In genomic region chr15:39472661-39473657, GRCh38 we compare ENCODE assay signal across 9 cellular contexts.
DNase-seq lines count a peak whose midpoint lies in the region; ATAC-seq and TF ChIP-seq lines count a peak whose summit lies in the region.
"Had no signal": no experiment of that assay in that cellular context is flagged by ENCODE, and none has a peak within 500 bp of the region (broad histone marks: within the 10 kb centered on the region; RNA-seq: fewer than 3 reads in every experiment).

No MANE protein-coding gene starts in this region.

- H3K9me3 ChIP-seq in esophagus muscularis mucosa (no peaks in the 10 kb centered on the region), mucosa of descending colon (no peaks in the 10 kb centered on the region), transverse colon (no peaks in the 10 kb centered on the region)

- H3K27ac ChIP-seq in esophagus muscularis mucosa (replicated peaks in 1 of 4) (peak overlapping the region; percentile 80 to 92 (median 87)), transverse colon (peak overlapping the region; percentile 82 to 92 (median 85))

- no peak overlapping the region for H3K4me3 Mint-ChIP-seq in natural killer cell treated with Interleukin-12 subunit alpha and Interleukin-12 subunit beta and Interleukin-15 and Interleukin-18, amount 100 ng/mL, for 72 hours
- H3K4me3 Mint-ChIP-seq: activated T-helper 1 cell treated with anti-CD3 and anti-CD28 coated beads, Interleukin-12 subunit alpha, Interleukin-12 subunit beta, Interleukin-2, Interleukin-4 antibody, amounts not matched to agents 30 ng/mL and 10 ng/mL and 1 ng/mL, durations not matched to agents 14 hours and 24 hours and 36 hours had no signal

- H3K9me3 Mint-ChIP-seq in natural killer cell treated with Interleukin-12 subunit alpha and Interleukin-12 subunit beta and Interleukin-15 and Interleukin-18, amount 100 ng/mL, for 72 hours, result no peaks in the 10 kb centered on the region
- H3K9me3 Mint-ChIP-seq: activated T-helper 1 cell treated with anti-CD3 and anti-CD28 coated beads, Interleukin-12 subunit alpha, Interleukin-12 subunit beta, Interleukin-2, Interleukin-4 antibody, amounts not matched to agents 30 ng/mL and 10 ng/mL and 1 ng/mL, durations not matched to agents 14 hours and 24 hours and 36 hours had no signal

- intact Hi-C loops in esophagus muscularis mucosa (cut with DNase I) (loop anchor here (2.0 kb wide), 1 partner anchor 106 kb away; no protein-coding TSS in a partner anchor), mucosa of descending colon (cut with DNase I, micrococcal nuclease) (no loop called here), transverse colon (cut with DNase I; ENCODE audit: low total_unique reads) (loop anchor here (5.0 kb wide), 1 partner anchor 109 kb away; the partner anchor contains the start of gene THBS1)

- TF ChIP-seq EP300 in esophagus muscularis mucosa (IDR thresholded peaks at IDR 0.05) (peak; percentile 93), transverse colon (IDR thresholded peaks at IDR 0.05; ENCODE audit: low read depth) (peak; percentile 97)

- H3K27ac Mint-ChIP-seq in natural killer cell treated with Interleukin-12 subunit alpha and Interleukin-12 subunit beta and Interleukin-15 and Interleukin-18, amount 100 ng/mL, for 72 hours, result no peak overlapping the region
- H3K27ac Mint-ChIP-seq: activated T-helper 1 cell treated with anti-CD3 and anti-CD28 coated beads, Interleukin-12 subunit alpha, Interleukin-12 subunit beta, Interleukin-2, Interleukin-4 antibody, amounts not matched to agents 30 ng/mL and 10 ng/mL and 1 ng/mL, durations not matched to agents 14 hours and 24 hours and 36 hours had no signal

- H3K4me3 ChIP-seq in esophagus muscularis mucosa, result peak overlapping the region in 1 of 4 donors; percentile 4
- no peak overlapping the region for H3K4me3 ChIP-seq in mucosa of descending colon
- H3K4me3 ChIP-seq in transverse colon, result no peak overlapping the region

- peaks cover 14 to 16% of the 10 kb centered on the region in 2 donors for H3K27me3 Mint-ChIP-seq in natural killer cell treated with Interleukin-12 subunit alpha and Interleukin-12 subunit beta and Interleukin-15 and Interleukin-18, amount 100 ng/mL, for 72 hours

- H3K36me3 ChIP-seq in esophagus muscularis mucosa (no peaks in the 10 kb centered on the region), mucosa of descending colon (ENCODE audit: low read depth) (no peaks in the 10 kb centered on the region), transverse colon (no peaks in the 10 kb centered on the region)

- TF ChIP-seq CTCF in esophagus muscularis mucosa (IDR thresholded peaks at IDR 0.05), result no peak
- TF ChIP-seq CTCF in mucosa of descending colon (IDR thresholded peaks at IDR 0.05), result no peak
- TF ChIP-seq CTCF in transverse colon (IDR thresholded peaks at IDR 0.05), result no peak
- TF ChIP-seq CTCF in GM13976 (IDR thresholded peaks at IDR 0.05; ENCODE audit: borderline replicate concordance, control extremely low read depth, extremely low read depth, insufficient read depth, missing control alignments), result no peak

- no peaks in the 10 kb centered on the region for H3K4me1 Mint-ChIP-seq in natural killer cell treated with Interleukin-12 subunit alpha and Interleukin-12 subunit beta and Interleukin-15 and Interleukin-18, amount 100 ng/mL, for 72 hours (ENCODE audit: low read depth in 2 of 2)

- peaks cover 6% of the 10 kb centered on the region for H3K36me3 Mint-ChIP-seq in natural killer cell treated with Interleukin-12 subunit alpha and Interleukin-12 subunit beta and Interleukin-15 and Interleukin-18, amount 100 ng/mL, for 72 hours

- H3K27me3 ChIP-seq in esophagus muscularis mucosa (no peaks in the 10 kb centered on the region), transverse colon (no peaks in the 10 kb centered on the region)

- WGBS in esophagus muscularis mucosa, result 32% methylated on average over 15 of the region's 15 CpGs
- WGBS in transverse colon (ENCODE audit: low coverage in 1 of 2), 2 donors, result 53 to 57% methylated on average over 7 to 15 of the region's 15 CpGs

- TF ChIP-seq POLR2A in esophagus muscularis mucosa (IDR thresholded peaks at IDR 0.05; ENCODE audit: low read depth), result no peak
- no peak for TF ChIP-seq POLR2A in transverse colon (IDR thresholded peaks at IDR 0.05)

- ATAC-seq in mucosa of descending colon (peak; percentile 78), HG02759 (IDR thresholded peaks at IDR 0.05; ENCODE audit: unreplicated experiment) (no peak)
- ATAC-seq in natural killer cell treated with Interleukin-12 subunit alpha and Interleukin-12 subunit beta and Interleukin-15 and Interleukin-18, amount 100 ng/mL, for 72 hours, result no peak

- DNase-seq in NOMO-1 treated with DMSO at 0.1 percent for 48 hours (lab: John Stamatoyannopoulos, UW; ENCODE audit: unreplicated experiment), result peak; percentile 66
- DNase-seq in esophagus muscularis mucosa (ENCODE audit: extremely low spot score), result peak; percentile 98
- peak; percentile 65 to 79 (median 69) for DNase-seq in mucosa of descending colon
- peak; percentile 81 for DNase-seq in transverse colon
- DNase-seq in GM13976 (ENCODE audit: low spot score), result no peak
- no peak for DNase-seq in natural killer cell treated with Interleukin-12 subunit alpha and Interleukin-12 subunit beta and Interleukin-15 and Interleukin-18, amount 100 ng/mL, for 72 hours (ENCODE audit: low spot score)
- DNase-seq in SIG-M5 (lab: John Stamatoyannopoulos, UW), result no peak

- peaks cover 0 to 33% (median 31%) of the 10 kb centered on the region in 4 donors for H3K4me1 ChIP-seq in esophagus muscularis mucosa
- no peaks in the 10 kb centered on the region for H3K4me1 ChIP-seq in mucosa of descending colon (ENCODE audit: low read depth)
- H3K4me1 ChIP-seq in transverse colon, result peaks cover 4 to 22% (median 9%) of the 10 kb centered on the region in 4 donors

- in situ Hi-C loops in transverse colon (cut with MboI; ENCODE audit: low pct_ligation_motif_present in 1 of 4, low pct_unique_long_range_greater_than_20kb in 1 of 4, low sequenced_read_pairs in 3 of 4) (loop anchor here in 1 of 4 donors (10.0 kb wide), 1 partner anchor 298 kb away; no protein-coding TSS in a partner anchor), GM13976 (cut with MboI; ENCODE audit: low sequenced_read_pairs, unreplicated experiment) (no loop called here)

Comparison
In these comparisons a context has a peak if more than half of its experiments do, and no peak if none do; other contexts are left out.
1. DNase-seq: peak in NOMO-1 treated with DMSO at 0.1 percent for 48 hours (single experiment), esophagus muscularis mucosa (single experiment), mucosa of descending colon (3 of 3) and transverse colon (single experiment); none in GM13976 (single experiment), natural killer cell treated with Interleukin-12 subunit alpha and Interleukin-12 subunit beta and Interleukin-15 and Interleukin-18, amount 100 ng/mL, for 72 hours (single experiment) and SIG-M5 (single experiment).
2. intact Hi-C loops: an anchor here in esophagus muscularis mucosa (2.0 kb wide) and transverse colon (5.0 kb wide); none called in mucosa of descending colon.